Comparison of ENCODE assay signal across 8 cellular contexts in the genomic region with DNA sequence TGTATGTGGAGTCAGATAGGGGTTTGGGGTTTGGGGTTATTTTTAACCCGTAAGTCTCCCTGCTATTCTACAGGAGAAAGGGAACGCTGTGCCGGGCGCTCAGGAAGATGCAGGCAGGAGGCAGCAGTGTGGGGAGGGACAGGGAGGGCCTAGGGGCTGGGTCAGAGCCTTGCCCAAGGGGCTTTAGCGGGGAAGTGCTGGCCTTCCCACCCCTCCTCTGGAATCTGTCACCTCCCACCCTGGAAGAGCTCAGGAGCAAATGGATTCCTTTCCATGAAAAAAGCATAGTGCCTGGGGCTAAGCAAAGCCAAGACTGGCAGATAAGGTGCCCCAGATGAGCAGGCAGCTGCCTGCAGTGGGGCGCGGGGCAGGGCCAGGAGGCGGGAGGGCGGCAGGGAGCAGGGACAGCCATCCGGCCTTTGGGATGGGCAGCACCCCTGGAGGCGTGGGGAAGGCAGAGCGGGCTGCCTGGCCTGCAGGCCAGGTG. TPM values are rescaled to one million over a fixed set of nuclear protein-coding genes. Genes with fewer than 3 reads are reported as not detected.
DNase-seq lines count a peak whose midpoint lies in the region; ATAC-seq and TF ChIP-seq lines count a peak whose summit lies in the region.

No MANE protein-coding gene starts in this region.

- peaks cover 6% of the 10 kb centered on the region for H3K36me3 Mint-ChIP-seq in MCF 10A (ENCODE audit: insufficient read depth, unreplicated experiment)

- H3K9me3 Mint-ChIP-seq in MCF 10A (ENCODE audit: unreplicated experiment), result no peaks in the 10 kb centered on the region
- no peaks in the 10 kb centered on the region for H3K9me3 Mint-ChIP-seq in stimulated activated naive CD8-positive, alpha-beta T cell treated with anti-CD3 and anti-CD28 coated beads, Interleukin-15, amount 100 ng/mL, for 72 hours

- no peak for TF ChIP-seq CTCF in MCF 10A (IDR thresholded peaks at IDR 0.05; ENCODE audit: unreplicated experiment)

- H3K27me3 Mint-ChIP-seq in MCF 10A (ENCODE audit: insufficient read depth, unreplicated experiment), result no peaks in the 10 kb centered on the region
- no peaks in the 10 kb centered on the region for H3K27me3 Mint-ChIP-seq in stimulated activated naive CD8-positive, alpha-beta T cell treated with anti-CD3 and anti-CD28 coated beads, Interleukin-15, amount 100 ng/mL, for 72 hours

- intact Hi-C loops in MCF 10A (cut with micrococcal nuclease), result no loop called here

- H3K9me3 ChIP-seq in iPS-18c (ENCODE audit: control insufficient read depth, insufficient read depth, low read length) (no peaks in the 10 kb centered on the region), skeletal muscle tissue (ENCODE audit: control insufficient read depth in 3 of 3, low read length in 3 of 3) (no peaks in the 10 kb centered on the region)

- no peaks in the 10 kb centered on the region for H3K36me3 ChIP-seq in skeletal muscle tissue (ENCODE audit: control insufficient read depth in 3 of 3, insufficient read depth in 3 of 3, low read length in 3 of 3)

- H3K4me3 ChIP-seq in iPS-18c (ENCODE audit: insufficient read depth, low read depth, low read length) (peak overlapping the region; percentile 25; the same call in 1 of the 2 replicates), skeletal muscle tissue (ENCODE audit: low read length in 3 of 3) (peak overlapping the region in 1 of 3 donors; percentile 33)

- no TSS peak for BruUV-seq in MCF 10A (replicated peaks; lab: Mats Ljungman, UMichigan)

- no peaks in the 10 kb centered on the region for H3K27me3 ChIP-seq in skeletal muscle tissue (ENCODE audit: control insufficient read depth in 3 of 3, insufficient read depth in 3 of 3, low read length in 3 of 3)

- H3K4me1 Mint-ChIP-seq in MCF 10A (ENCODE audit: insufficient read depth, unreplicated experiment), result peaks cover 48% of the 10 kb centered on the region
- H3K4me1 Mint-ChIP-seq in stimulated activated naive CD8-positive, alpha-beta T cell treated with anti-CD3 and anti-CD28 coated beads, Interleukin-15, amount 100 ng/mL, for 72 hours, result peaks cover 47% of the 10 kb centered on the region

- POLR2A ChIA-PET in MCF 10A (lab: Yijun Ruan, JAX), result interaction anchor here (0.6 to 6.2 kb wide), 7 partner anchors 7 to 1607 kb away, joined by 3 to 60 read pairs (median 7); partner anchors contain the start of gene INF2

- peak overlapping the region; percentile 70 for H3K4me3 Mint-ChIP-seq in MCF 10A (ENCODE audit: unreplicated experiment)
- H3K4me3 Mint-ChIP-seq in stimulated activated naive CD8-positive, alpha-beta T cell treated with anti-CD3 and anti-CD28 coated beads, Interleukin-15, amount 100 ng/mL, for 72 hours, result no peak overlapping the region

- peaks cover 44 to 63% (median 51%) of the 10 kb centered on the region in 3 donors for H3K4me1 ChIP-seq in skeletal muscle tissue (ENCODE audit: control insufficient read depth in 3 of 3, insufficient read depth in 3 of 3, low read length in 3 of 3)

- CTCF ChIA-PET in MCF 10A (lab: Yijun Ruan, JAX), result interaction anchor here (0.7 to 1.5 kb wide), 3 partner anchors 28 to 127 kb away, joined by 3 to 6 read pairs (median 3); no protein-coding TSS in a partner anchor

- H3K9ac ChIP-seq in skeletal muscle tissue (ENCODE audit: low read depth in 1 of 3, low read length in 3 of 3), result peak overlapping the region in 2 of 3 donors; percentile 27 to 66

- DNase-seq in H4 (ENCODE audit: low spot score), result peak; percentile 69
- peak; percentile 45 for DNase-seq in MCF 10A (ENCODE audit: unreplicated experiment)
- DNase-seq in NCI-H2029 (lab: John Stamatoyannopoulos, UW), result no peak
- DNase-seq in NCI-H1417 treated with DMSO at 0.1 percent for 48 hours (lab: John Stamatoyannopoulos, UW), result no peak
- no peak for DNase-seq in stimulated activated naive CD8-positive, alpha-beta T cell treated with anti-CD3 and anti-CD28 coated beads, Interleukin-15, amount 100 ng/mL, for 72 hours
- no peak for DNase-seq in Kasumi-1 (lab: John Stamatoyannopoulos, UW)

- ATAC-seq in stimulated activated naive CD8-positive, alpha-beta T cell treated with anti-CD3 and anti-CD28 coated beads, Interleukin-15, amount 100 ng/mL, for 72 hours, result no peak

- peak overlapping the region; percentile 28 for H3K27ac ChIP-seq in skeletal muscle tissue (ENCODE audit: low read depth, low read length)

- peak overlapping the region; percentile 89 for H3K27ac Mint-ChIP-seq in MCF 10A (ENCODE audit: low read depth, unreplicated experiment)
- H3K27ac Mint-ChIP-seq in stimulated activated naive CD8-positive, alpha-beta T cell treated with anti-CD3 and anti-CD28 coated beads, Interleukin-15, amount 100 ng/mL, for 72 hours, result no peak overlapping the region

RNA-seq across cellular contexts. Expression of gene INF2, which starts 7.3 kb away (rescaled TPM):
- total RNA-seq in H4 (2014; rRNA removed; shearing (Covaris generic)), result 13.0 and 16.3 TPM in 2 replicates
- 91.6 and 102 TPM in 2 replicates for total RNA-seq in MCF 10A (2022)
- 14.6 TPM for total RNA-seq in skeletal muscle tissue

RNA-seq across cellular contexts. Expression of gene ADSS1, which starts 41.9 kb away (rescaled TPM):
- total RNA-seq in H4 (2014; rRNA removed; shearing (Covaris generic)), result 3.7 and 4.0 TPM in 2 replicates
- 2.9 and 5.2 TPM in 2 replicates for total RNA-seq in MCF 10A (2022)
- total RNA-seq in skeletal muscle tissue, result 89.8 TPM

Comparison
In these comparisons a context has a peak if more than half of its experiments do, and no peak if none do; other contexts are left out.
1. DNase-seq: peak in H4 (single experiment) and MCF 10A (single experiment); none in NCI-H2029 (single experiment), NCI-H1417 treated with DMSO at 0.1 percent for 48 hours (single experiment), stimulated activated naive CD8-positive, alpha-beta T cell treated with anti-CD3 and anti-CD28 coated beads, Interleukin-15, amount 100 ng/mL, for 72 hours (0 of 2) and Kasumi-1 (0 of 2).
2. RNA of gene ADSS1, which starts 41.9 kb away (total RNA-seq): 89.8 TPM in skeletal muscle tissue (single experiment); 3.7 to 4.0 TPM in H4 and 2.9 to 5.2 TPM in MCF 10A; every median in the first group is over 10 times any median in the second.